Comparison of ENCODE assay signal across 8 cellular contexts in the genomic region with DNA sequence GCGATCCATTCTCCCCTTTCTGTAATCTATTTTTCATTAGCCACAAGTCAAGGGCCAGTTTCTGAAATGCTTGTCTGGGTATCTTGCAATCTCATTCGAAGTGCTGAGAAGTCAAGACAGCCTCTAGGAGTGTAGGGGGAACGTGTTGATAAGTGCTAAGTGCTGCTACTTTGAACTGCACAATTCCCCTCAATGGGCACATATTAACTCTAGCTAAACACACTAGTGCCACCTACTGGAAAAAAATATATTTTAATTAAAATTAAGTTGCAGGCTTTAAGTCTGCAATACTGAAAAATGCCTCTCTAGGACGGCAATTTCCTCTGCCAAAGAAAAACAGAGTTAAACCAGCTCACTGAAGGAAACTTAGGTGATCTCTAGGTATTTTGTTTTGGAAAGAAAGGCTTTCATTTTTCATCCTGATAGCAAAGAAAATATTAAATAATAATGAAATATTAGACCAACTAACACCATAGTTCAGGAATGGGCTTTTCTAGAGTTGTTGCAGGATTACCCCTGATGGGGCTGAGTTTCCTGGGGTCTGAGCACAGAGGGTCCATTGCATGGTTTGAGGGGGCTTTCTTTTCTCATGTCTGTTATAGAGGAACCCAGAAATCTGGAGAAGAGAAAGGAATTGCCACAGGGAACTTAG.
DNase-seq lines count a peak whose midpoint lies in the region; ATAC-seq and TF ChIP-seq lines count a peak whose summit lies in the region.

No MANE protein-coding gene starts in this region.

- ATAC-seq in GM18498 (IDR thresholded peaks at IDR 0.05; ENCODE audit: unreplicated experiment) (peak; percentile 69), HG03354 (IDR thresholded peaks at IDR 0.05; ENCODE audit: poor library complexity, severe bottlenecking, unreplicated experiment) (peak; percentile 79), HG02970 (IDR thresholded peaks at IDR 0.05; ENCODE audit: low FRiP score, unreplicated experiment) (no peak)
- peak; percentile 55 for ATAC-seq in stimulated activated effector memory CD8-positive, alpha-beta T cell treated with anti-CD3 and anti-CD28 coated beads, Interleukin-12 subunit alpha, Interleukin-12 subunit beta, amount 100 ng/mL, for 72 hours

- no peak overlapping the region for H3K27ac Mint-ChIP-seq in stimulated activated effector memory CD8-positive, alpha-beta T cell treated with anti-CD3 and anti-CD28 coated beads, Interleukin-12 subunit alpha, Interleukin-12 subunit beta, amount 100 ng/mL, for 72 hours

- H3K9me3 Mint-ChIP-seq in stimulated activated effector memory CD8-positive, alpha-beta T cell treated with anti-CD3 and anti-CD28 coated beads, Interleukin-12 subunit alpha, Interleukin-12 subunit beta, amount 100 ng/mL, for 72 hours = no peaks in the 10 kb centered on the region

- no peaks in the 10 kb centered on the region for H3K4me1 Mint-ChIP-seq in stimulated activated effector memory CD8-positive, alpha-beta T cell treated with anti-CD3 and anti-CD28 coated beads, Interleukin-12 subunit alpha, Interleukin-12 subunit beta, amount 100 ng/mL, for 72 hours

- DNase-seq in AG10803 (ENCODE audit: low read depth) (peak; percentile 70), NCI-H526 treated with DMSO at 0.1 percent for 48 hours (lab: John Stamatoyannopoulos, UW) (peak; percentile 66), astrocyte of the hippocampus (ENCODE audit: low read depth, low spot score) (peak; percentile 64), iPS DF 4.7 (ENCODE audit: extremely low read depth, low spot score) (peak; percentile 25)
- DNase-seq in stimulated activated effector memory CD8-positive, alpha-beta T cell treated with anti-CD3 and anti-CD28 coated beads, Interleukin-12 subunit alpha, Interleukin-12 subunit beta, amount 100 ng/mL, for 72 hours (ENCODE audit: low spot score in 2 of 2) = no peak

- no peak overlapping the region for H3K4me3 Mint-ChIP-seq in stimulated activated effector memory CD8-positive, alpha-beta T cell treated with anti-CD3 and anti-CD28 coated beads, Interleukin-12 subunit alpha, Interleukin-12 subunit beta, amount 100 ng/mL, for 72 hours

- TF ChIP-seq CTCF in AG10803 (conservative IDR thresholded peaks at IDR 0.05; ENCODE audit: low read length) = peak; percentile 61

- H3K4me3 ChIP-seq in AG10803 (ENCODE audit: low read length) = no peak overlapping the region

- no peaks in the 10 kb centered on the region for H3K36me3 Mint-ChIP-seq in stimulated activated effector memory CD8-positive, alpha-beta T cell treated with anti-CD3 and anti-CD28 coated beads, Interleukin-12 subunit alpha, Interleukin-12 subunit beta, amount 100 ng/mL, for 72 hours

Comparison
In these comparisons a context has a peak if more than half of its experiments do, and no peak if none do; other contexts are left out.
1. DNase-seq: peak in AG10803 (single experiment), NCI-H526 treated with DMSO at 0.1 percent for 48 hours (single experiment), astrocyte of the hippocampus (single experiment) and iPS DF 4.7 (single experiment); none in stimulated activated effector memory CD8-positive, alpha-beta T cell treated with anti-CD3 and anti-CD28 coated beads, Interleukin-12 subunit alpha, Interleukin-12 subunit beta, amount 100 ng/mL, for 72 hours (0 of 2).